8 cellular contexts compared by ENCODE assay signal in genomic region chr3:165642761-165643432, GRCh38.
A peak's percentile ranks its signal among the peaks of the same experiment; 100 is the strongest.
DNase-seq lines count a peak whose midpoint lies in the region; ATAC-seq and TF ChIP-seq lines count a peak whose summit lies in the region.

No MANE protein-coding gene starts in this region.

- H3K4me1 ChIP-seq in Panc1 (ENCODE audit: control insufficient read depth, insufficient read depth, low read length) = no peaks in the 10 kb centered on the region

- no peaks in the 10 kb centered on the region; the same call in 1 of the 2 replicates for H3K9me3 ChIP-seq in Panc1 (ENCODE audit: control insufficient read depth, insufficient read depth, low read depth, low read length)

- H3K36me3 ChIP-seq in Panc1 (ENCODE audit: control insufficient read depth, insufficient read depth, low read length) = no peaks in the 10 kb centered on the region

- ATAC-seq in Panc1 (peak; percentile 93), HG03039 (IDR thresholded peaks at IDR 0.05; ENCODE audit: unreplicated experiment) (no peak), HG03469 (IDR thresholded peaks at IDR 0.05; ENCODE audit: unreplicated experiment) (no peak)

- no peak overlapping the region for H3K4me3 ChIP-seq in Panc1 (ENCODE audit: low read depth in 2 of 2, low read length in 2 of 2)

- TF ChIP-seq CTCF in Panc1 (IDR thresholded peaks at IDR 0.05) = no peak

- no peaks in the 10 kb centered on the region for H3K27me3 ChIP-seq in Panc1 (ENCODE audit: control insufficient read depth, insufficient read depth, low read length)

- CTCF ChIA-PET in Panc1 (lab: Charles Lee) = no interaction called here

- no peak overlapping the region for H3K27ac ChIP-seq in Panc1 (ENCODE audit: low read length)

- peak; percentile 96 for DNase-seq in H4 (ENCODE audit: low spot score)
- DNase-seq in Panc1 (ENCODE audit: low read depth, low spot score) = peak; percentile 91
- DNase-seq in fibroblast of gingiva (ENCODE audit: low read depth) = peak; percentile 97
- peak; percentile 99 for DNase-seq in renal cortical epithelial cell (ENCODE audit: low read depth)
- DNase-seq in SKM-1 (lab: John Stamatoyannopoulos, UW; ENCODE audit: unreplicated experiment) = no peak
- DNase-seq in NCI-H526 (lab: John Stamatoyannopoulos, UW) = no peak

- POLR2A ChIA-PET in Panc1 (lab: Charles Lee) = no interaction called here

- BruUV-seq in Panc1 (replicated peaks; lab: Mats Ljungman, UMichigan) = no TSS peak

- in situ Hi-C loops in Panc1 (cut with HindIII; ENCODE audit: low pct_unique_long_range_greater_than_20kb, low sequenced_read_pairs) = no loop called here

- intact Hi-C loops in Panc1 (cut with micrococcal nuclease; ENCODE audit: unreplicated experiment) = no loop called here

Comparison
In these comparisons a context has a peak if more than half of its experiments do, and no peak if none do; other contexts are left out.
1. DNase-seq: peak in H4 (single experiment), Panc1 (single experiment), fibroblast of gingiva (single experiment) and renal cortical epithelial cell (single experiment); none in SKM-1 (single experiment) and NCI-H526 (0 of 2).